Comparison of ENCODE assay signal across 8 cellular contexts in the genomic region with DNA sequence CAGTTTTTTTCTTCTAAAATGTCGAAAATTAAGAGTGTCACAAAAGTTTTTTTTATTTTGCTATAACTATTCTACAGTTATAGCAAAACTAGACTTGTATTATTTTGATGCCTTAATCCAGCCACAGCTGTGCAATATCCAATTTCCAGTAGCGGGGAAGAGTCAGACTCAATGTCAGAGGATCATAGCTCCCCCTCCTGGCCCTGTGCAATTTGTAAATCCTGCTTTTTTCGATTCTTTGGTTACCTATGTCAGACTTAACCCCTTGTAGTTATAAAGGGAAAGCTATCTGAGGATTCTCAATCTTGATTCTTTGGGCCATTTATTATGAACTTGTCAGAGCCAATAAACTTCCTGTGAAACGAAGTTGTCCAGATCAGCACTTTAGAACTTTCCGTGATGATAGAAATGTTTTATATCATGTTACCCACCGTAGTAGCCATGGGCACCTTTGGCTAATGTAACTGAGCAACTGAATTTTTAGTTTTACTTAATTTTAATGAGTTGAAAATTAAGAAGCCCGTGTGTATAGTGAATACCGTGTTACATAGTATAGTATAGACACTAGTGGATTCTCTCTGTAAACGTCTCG.
DNase-seq lines count a peak whose midpoint lies in the region; ATAC-seq and TF ChIP-seq lines count a peak whose summit lies in the region.

No MANE protein-coding gene starts in this region.

- H3K4ac ChIP-seq in trophoblast cell (ENCODE audit: low read depth, low read length), result no peak overlapping the region

- H2BK12ac ChIP-seq in trophoblast cell (ENCODE audit: low read length), result no peak overlapping the region

- TF ChIP-seq POLR2A in HCT116 (IDR thresholded peaks at IDR 0.05; ENCODE audit: borderline replicate concordance, extremely low read depth, insufficient read depth, insufficient read length) (no peak), erythroblast (IDR thresholded peaks at IDR 0.05; ENCODE audit: low read length) (no peak)

- no peak overlapping the region for H3K4me2 ChIP-seq in HCT116 (ENCODE audit: low read length)
- no peak overlapping the region for H3K4me2 ChIP-seq in SU-DHL-6 (ENCODE audit: low read depth, low read length, poor library complexity, severe bottlenecking)
- H3K4me2 ChIP-seq in trophoblast cell (ENCODE audit: low read length), result no peak overlapping the region

- ATAC-seq in HCT116 (peak; percentile 91), GM21367 (IDR thresholded peaks at IDR 0.05; ENCODE audit: unreplicated experiment) (no peak), GM19467 (IDR thresholded peaks at IDR 0.05; ENCODE audit: unreplicated experiment) (no peak), GM18873 (IDR thresholded peaks at IDR 0.05; ENCODE audit: low FRiP score, unreplicated experiment) (no peak)

- H3K27ac ChIP-seq in HCT116 (ENCODE audit: low read depth, low read length) (no peak overlapping the region), SU-DHL-6 (ENCODE audit: low read depth, low read length) (no peak overlapping the region), trophoblast cell (ENCODE audit: low read depth, low read length) (no peak overlapping the region)

- DNase-seq in COR-L47 (lab: John Stamatoyannopoulos, UW) (peak; percentile 0), HCT116 (ENCODE audit: low read depth, low spot score) (peak; percentile 27), erythroblast (lab: John Stamatoyannopoulos, UW) (peak; percentile 31 to 56), trophoblast cell (peak; percentile 9 to 55)

- no peaks in the 10 kb centered on the region for H3K79me1 ChIP-seq in trophoblast cell (ENCODE audit: low read length)

- H4K20me1 ChIP-seq in HCT116 (ENCODE audit: insufficient read depth) (no peaks in the 10 kb centered on the region), SU-DHL-6 (ENCODE audit: low read depth, low read length) (no peaks in the 10 kb centered on the region)

- no peak overlapping the region for H4K8ac ChIP-seq in trophoblast cell (ENCODE audit: low read depth, low read length)

- POLR2A ChIA-PET in HCT116 (lab: Charles Lee), result no interaction called here

- no TSS peak for BruUV-seq in HCT116 (replicated peaks; lab: Mats Ljungman, UMichigan)

- CTCF ChIA-PET in HCT116 (lab: Charles Lee), result interaction anchor here (0.7 to 2.1 kb wide), 18 partner anchors 8 to 453 kb away, joined by 3 to 15 read pairs (median 4); no protein-coding TSS in a partner anchor

- WGBS in trophoblast cell (ENCODE audit: extremely low coverage, insufficient coverage, insufficient read length), result no CpG with 5 or more reads among the region's 10 CpGs

- H3K9me3 ChIP-seq in HCT116 (ENCODE audit: control insufficient read depth in 1 of 2, insufficient read depth in 1 of 2, low read depth in 1 of 2, low read length in 2 of 2) (no peaks in the 10 kb centered on the region), SU-DHL-6 (ENCODE audit: insufficient read depth, low read length) (no peaks in the 10 kb centered on the region), trophoblast cell (ENCODE audit: insufficient read depth, low read depth, low read length) (no peaks in the 10 kb centered on the region)

- no peak overlapping the region for H4K91ac ChIP-seq in trophoblast cell (ENCODE audit: low read depth, low read length)

- H2BK120ac ChIP-seq in trophoblast cell (ENCODE audit: insufficient read depth, low read length, poor library complexity), result no peak overlapping the region

- TF ChIP-seq CTCF in HCT116 (IDR thresholded peaks at IDR 0.05 in 2 of 3, conservative IDR thresholded peaks at IDR 0.05 in 1 of 3; ENCODE audit: borderline replicate concordance in 1 of 3, insufficient read depth in 1 of 3, low read depth in 2 of 3, low read length in 2 of 3), result peak; percentile 63 to 81 (median 72)
- TF ChIP-seq CTCF in SU-DHL-6 (IDR thresholded peaks at IDR 0.05; ENCODE audit: insufficient read depth, low read length, poor library complexity, severe bottlenecking), result peak; percentile 32

- no peak overlapping the region for H3K14ac ChIP-seq in trophoblast cell (ENCODE audit: low read length)

- intact Hi-C loops in HCT116 (cut with micrococcal nuclease), result loop anchor here (1.0 to 5.0 kb wide), 3 partner anchors 85 to 250 kb away; partner anchors contain the start of gene PRKCQ

- H3K9ac ChIP-seq in HCT116 (ENCODE audit: low read length) (no peak overlapping the region), SU-DHL-6 (ENCODE audit: low read length) (no peak overlapping the region), trophoblast cell (ENCODE audit: low read length) (no peak overlapping the region)

- H3F3A ChIP-seq in SU-DHL-6 (ENCODE audit: insufficient read depth), result no peaks in the 10 kb centered on the region

- H3K9me2 ChIP-seq in HCT116 (ENCODE audit: insufficient read depth), result no peaks in the 10 kb centered on the region
- H3K9me2 ChIP-seq in SU-DHL-6 (replicated peaks; ENCODE audit: insufficient read depth, low read length), result no peaks in the 10 kb centered on the region

- RAD21 ChIA-PET in HCT116 (lab: Charles Lee; ENCODE audit: low non-redundant PET in 1 of 2, low total read pairs in 2 of 2, uncharacterized antibody in 2 of 2, unreplicated experiment in 2 of 2), result no interaction called here

- H2AFZ ChIP-seq in HCT116 (ENCODE audit: low read depth, low read length, poor library complexity, severe bottlenecking) (no peak overlapping the region), SU-DHL-6 (ENCODE audit: low read depth, low read length, severe bottlenecking) (no peak overlapping the region), trophoblast cell (ENCODE audit: insufficient read depth, low read length, poor library complexity) (no peak overlapping the region)

- no peak overlapping the region for H3K23ac ChIP-seq in trophoblast cell (ENCODE audit: low read length)

- H2BK5ac ChIP-seq in trophoblast cell (ENCODE audit: low read depth, low read length, poor library complexity), result no peak overlapping the region

- no peak overlapping the region for H3K18ac ChIP-seq in trophoblast cell (ENCODE audit: low read length)

- TF ChIP-seq RAD21 in HCT116 (IDR thresholded peaks at IDR 0.05; ENCODE audit: low read depth), result peak; percentile 62

- no peaks in the 10 kb centered on the region for H3K36me3 ChIP-seq in HCT116 (ENCODE audit: control insufficient read depth in 1 of 2, insufficient read depth in 2 of 2, low read length in 2 of 2)
- no peaks in the 10 kb centered on the region for H3K36me3 ChIP-seq in SU-DHL-6 (ENCODE audit: low read length)
- no peaks in the 10 kb centered on the region for H3K36me3 ChIP-seq in trophoblast cell (ENCODE audit: control insufficient read depth in 1 of 2, insufficient read depth in 2 of 2, low read length in 2 of 2)

- H2AK5ac ChIP-seq in trophoblast cell (ENCODE audit: low read length), result no peak overlapping the region

- H3K4me3 ChIP-seq in HCT116 (replicated peaks in 1 of 2; ENCODE audit: low read depth in 1 of 2, low read length in 2 of 2) (no peak overlapping the region), SU-DHL-6 (ENCODE audit: insufficient read depth, low read length, poor library complexity, severe bottlenecking) (no peak overlapping the region), trophoblast cell (ENCODE audit: low read depth, low read length) (no peak overlapping the region)

- H3K27me3 ChIP-seq in HCT116 (ENCODE audit: insufficient read depth, low read length) (peaks cover 53% of the 10 kb centered on the region), SU-DHL-6 (ENCODE audit: low read length) (no peaks in the 10 kb centered on the region), trophoblast cell (ENCODE audit: insufficient read depth, low read length) (no peaks in the 10 kb centered on the region)

- no peaks in the 10 kb centered on the region for H3K4me1 ChIP-seq in HCT116 (ENCODE audit: control insufficient read depth in 1 of 2, insufficient read depth in 2 of 2, low read length in 2 of 2)
- no peaks in the 10 kb centered on the region for H3K4me1 ChIP-seq in trophoblast cell (ENCODE audit: control insufficient read depth in 1 of 2, insufficient read depth in 2 of 2, low read length in 2 of 2)

- H3K79me2 ChIP-seq in HCT116 (ENCODE audit: insufficient read depth, low read length), result no peaks in the 10 kb centered on the region
- no peaks in the 10 kb centered on the region for H3K79me2 ChIP-seq in SU-DHL-6 (ENCODE audit: insufficient read depth, low read length)
- no peaks in the 10 kb centered on the region for H3K79me2 ChIP-seq in trophoblast cell (ENCODE audit: control insufficient read depth, insufficient read depth, low read length, poor library complexity)

- H4K12ac ChIP-seq in trophoblast cell (ENCODE audit: low read depth, low read length), result no peak overlapping the region

TF ChIP-seq in HCT116, 20 proteins besides CTCF, POLR2A, EP300 and RAD21:
- TF ChIP-seq ZFX (IDR thresholded peaks at IDR 0.05) (no peak), SP1 (IDR thresholded peaks at IDR 0.05; ENCODE audit: low read depth) (no peak), SIN3A (IDR thresholded peaks at IDR 0.05; ENCODE audit: low read depth) (no peak)
